15 cellular contexts compared by ENCODE assay signal in genomic region chr20:8433286-8433685, GRCh38.
DNase-seq lines count a peak whose midpoint lies in the region; ATAC-seq and TF ChIP-seq lines count a peak whose summit lies in the region.
"Had no signal": no experiment of that assay in that cellular context is flagged by ENCODE, and none has a peak within 500 bp of the region (broad histone marks: within the 10 kb centered on the region; RNA-seq: fewer than 3 reads in every experiment).

No MANE protein-coding gene starts in this region.

- H3K9me2 ChIP-seq in OCI-LY7 (ENCODE audit: insufficient read depth, low read length): no peaks in the 10 kb centered on the region

- H3K27me3 Mint-ChIP-seq in nephron (ENCODE audit: low read depth): no peaks in the 10 kb centered on the region
- H3K27me3 Mint-ChIP-seq: CD4-positive, alpha-beta T cell; IgD-negative memory B cell had no signal

- no peak overlapping the region; the same call in 1 of the 2 replicates for H2AFZ ChIP-seq in OCI-LY7 (ENCODE audit: low read length)

- peaks cover 36% of the 10 kb centered on the region for H3K4me1 Mint-ChIP-seq in nephron
- H3K4me1 Mint-ChIP-seq: IgD-negative memory B cell had no signal

- H3K9me3 Mint-ChIP-seq in nephron: no peaks in the 10 kb centered on the region
- H3K9me3 Mint-ChIP-seq: CD4-positive, alpha-beta T cell had no signal

- no peaks in the 10 kb centered on the region for H3K36me3 Mint-ChIP-seq in nephron (ENCODE audit: low read depth)
- H3K36me3 Mint-ChIP-seq: IgD-negative memory B cell had no signal

- no peak for DNase-seq in heart left ventricle
- DNase-seq in left cardiac atrium: no peak
- no peak for DNase-seq in OCI-LY7 (ENCODE audit: low spot score)
- DNase-seq in NCI-H2081 treated with DMSO at 0.1 percent for 48 hours (lab: John Stamatoyannopoulos, UW): no peak
- no peak for DNase-seq in NCI-H1694 treated with DMSO at 0.1 percent for 48 hours (lab: John Stamatoyannopoulos, UW)
- DNase-seq in hepatic stellate cell (ENCODE audit: low spot score): no peak
- DNase-seq in globus pallidus (ENCODE audit: low spot score): no peak
- DNase-seq: Calu3; CD4-positive, alpha-beta T cell; NCI-H774; Peyer's patch; SHP77 had no signal

- no peak for TF ChIP-seq CTCF in heart left ventricle (IDR thresholded peaks at IDR 0.05)
- TF ChIP-seq CTCF in OCI-LY7 (conservative IDR thresholded peaks at IDR 0.05; ENCODE audit: low read length): no peak
- no peak for TF ChIP-seq CTCF in nephron (IDR thresholded peaks at IDR 0.05; ENCODE audit: unreplicated experiment in 3 of 3)

- H3K4me1 ChIP-seq in heart left ventricle (peaks cover 3 to 64% (median 25%) of the 10 kb centered on the region in 12 donors), OCI-LY7 (ENCODE audit: insufficient read depth, low read length, poor library complexity, severe bottlenecking) (peaks cover 46% of the 10 kb centered on the region)

- CTCF ChIA-PET in OCI-LY7 (lab: Charles Lee; ENCODE audit: unreplicated experiment): no interaction called here

- 30 to 46% (median 38%) methylated on average over 2 of the region's 2 CpGs for WGBS in heart left ventricle, 4 donors

- H3K9me3 ChIP-seq in heart left ventricle: no peaks in the 10 kb centered on the region
- no peaks in the 10 kb centered on the region for H3K9me3 ChIP-seq in OCI-LY7 (ENCODE audit: low read length)
- H3K9me3 ChIP-seq: Peyer's patch had no signal

- H3K4me2 ChIP-seq in OCI-LY7 (ENCODE audit: low read length): peak overlapping the region; percentile 45

- H3K27ac Mint-ChIP-seq in nephron: peak overlapping the region; percentile 89 to 94 (median 93)
- H3K27ac Mint-ChIP-seq: CD4-positive, alpha-beta T cell had no signal

- no TSS peak for BruUV-seq in OCI-LY7 (replicated peaks; lab: Mats Ljungman, UMichigan)

- H3K36me3 ChIP-seq in heart left ventricle (no peaks in the 10 kb centered on the region), OCI-LY7 (ENCODE audit: insufficient read depth, low read length) (no peaks in the 10 kb centered on the region; the same call in 1 of the 2 replicates)
- H3K36me3 ChIP-seq: Peyer's patch had no signal

- no peaks in the 10 kb centered on the region for H3K79me2 ChIP-seq in OCI-LY7 (ENCODE audit: insufficient read depth, low read depth, low read length)

- no peak for TF ChIP-seq POLR2A in heart left ventricle (IDR thresholded peaks at IDR 0.05)

- H3K27ac ChIP-seq in heart left ventricle (peak overlapping the region in 7 of 12 donors; percentile 52 to 79 (median 69)), OCI-LY7 (ENCODE audit: low read depth, low read length, poor library complexity, severe bottlenecking) (no peak overlapping the region)

- H3K4me3 Mint-ChIP-seq in nephron: no peak overlapping the region
- H3K4me3 Mint-ChIP-seq: CD4-positive, alpha-beta T cell; IgD-negative memory B cell had no signal

- H4K20me1 ChIP-seq in OCI-LY7 (ENCODE audit: insufficient read depth, low read length): no peaks in the 10 kb centered on the region

- intact Hi-C loops in heart left ventricle (cut with DNase I): loop anchor here in 1 of 10 donors (10.0 kb wide), 1 partner anchor 72 kb away; no protein-coding TSS in a partner anchor
- intact Hi-C loops in left cardiac atrium (cut with DNase I): no loop called here
- intact Hi-C loops in OCI-LY7 (cut with micrococcal nuclease; ENCODE audit: unreplicated experiment): no loop called here

- H3K4me3 ChIP-seq in heart left ventricle (no peak overlapping the region), OCI-LY7 (ENCODE audit: low read depth, low read length, poor library complexity, severe bottlenecking) (no peak overlapping the region)
- H3K4me3 ChIP-seq: Peyer's patch had no signal

- ATAC-seq in heart left ventricle: no peak
- ATAC-seq in left cardiac atrium: no peak
- ATAC-seq: HCT116 had no signal

- POLR2A ChIA-PET in OCI-LY7 (lab: Charles Lee): no interaction called here

- no peaks in the 10 kb centered on the region for H3K27me3 ChIP-seq in heart left ventricle
- H3K27me3 ChIP-seq: Peyer's patch had no signal
